ENCODE assay signal across 8 cellular contexts in the genomic region with DNA sequence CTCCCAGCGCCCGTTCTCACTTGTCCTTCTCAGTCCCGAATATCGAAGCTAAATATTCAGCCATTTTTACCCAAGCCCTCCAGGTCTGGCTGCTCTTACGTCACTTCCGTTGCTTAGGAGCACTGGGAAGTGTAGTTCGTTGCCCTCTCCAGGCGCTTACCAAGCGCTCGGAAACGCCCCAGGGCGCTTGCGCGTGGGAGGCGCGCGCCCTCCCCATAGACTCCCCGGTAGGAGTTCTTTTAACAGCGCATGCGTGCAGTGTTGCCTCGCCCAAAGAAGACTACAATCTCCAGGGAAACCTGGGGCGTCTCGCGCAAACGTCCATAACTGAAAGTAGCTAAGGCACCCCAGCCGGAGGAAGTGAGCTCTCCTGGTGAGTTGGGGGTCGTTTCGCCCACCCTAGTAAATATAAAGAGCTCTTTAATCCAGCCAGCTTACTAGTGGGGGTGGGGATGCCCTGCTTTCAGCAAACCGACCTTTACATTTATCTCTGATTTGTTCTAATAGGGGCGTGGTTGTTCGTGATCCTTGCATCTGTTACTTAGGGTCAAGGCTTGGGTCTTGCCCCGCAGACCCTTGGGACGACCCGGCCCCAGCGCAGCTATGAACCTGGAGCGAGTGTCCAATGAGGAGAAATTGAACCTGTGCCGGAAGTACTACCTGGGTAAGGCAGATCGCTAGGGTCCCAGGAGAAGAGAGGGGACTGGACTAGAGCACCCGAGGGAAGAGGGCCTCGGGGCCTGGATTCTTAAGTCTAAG. TPM values are rescaled to one million over a fixed set of nuclear protein-coding genes. Genes with fewer than 3 reads are reported as not detected.
DNase-seq lines count a peak whose midpoint lies in the region; ATAC-seq and TF ChIP-seq lines count a peak whose summit lies in the region.

A gene with protein sequence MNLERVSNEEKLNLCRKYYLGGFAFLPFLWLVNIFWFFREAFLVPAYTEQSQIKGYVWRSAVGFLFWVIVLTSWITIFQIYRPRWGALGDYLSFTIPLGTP (plus strand): TSS at position 324 of the 759 bp plus-strand sequence. CDS start 280 bp downstream, at position 604.
A gene with protein sequence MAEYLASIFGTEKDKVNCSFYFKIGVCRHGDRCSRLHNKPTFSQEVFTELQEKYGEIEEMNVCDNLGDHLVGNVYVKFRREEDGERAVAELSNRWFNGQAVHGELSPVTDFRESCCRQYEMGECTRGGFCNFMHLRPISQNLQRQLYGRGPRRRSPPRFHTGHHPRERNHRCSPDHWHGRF (minus strand): TSS at position 91 of the 759 bp plus-strand sequence. CDS start 27 bp downstream, at position 64.

- H3K27me3 ChIP-seq in neutrophil = no peaks in the 10 kb centered on the region

- peak within 1 kb of the TSS; percentile 96 for H3K27ac ChIP-seq in neutrophil

- H3K4me1 ChIP-seq in neutrophil (ENCODE audit: control insufficient read depth in 1 of 2, insufficient read depth in 1 of 2, low read depth in 1 of 2, low read length in 1 of 2) = peaks cover 68 to 76% of the 10 kb centered on the region in 2 experiments

- no peaks in the 10 kb centered on the region for H3K9me3 ChIP-seq in neutrophil

- peak; percentile 36 for ATAC-seq in HG02588 (IDR thresholded peaks at IDR 0.05; ENCODE audit: unreplicated experiment)
- peak; percentile 63 for ATAC-seq in SK-N-SH treated with all-trans-retinoic acid at 6 μM for 48 hours

- DNase-seq in GM03348 (ENCODE audit: low spot score) (peak; percentile 96), NCI-H1092 treated with DMSO at 0.1 percent for 48 hours (lab: John Stamatoyannopoulos, UW) (peak; percentile 96), germinal center (ENCODE audit: low spot score) (peak; percentile 92)
- DNase-seq in activated naive CD4-positive, alpha-beta T cell treated with anti-CD3 and anti-CD28 coated beads, Interleukin-2, amount 50 U/mL, for 16 hours = peak; percentile 95

- TF ChIP-seq CTCF in neutrophil (IDR thresholded peaks at IDR 0.05) (peak; percentile 72), subcutaneous adipose tissue (IDR thresholded peaks at IDR 0.05; ENCODE audit: low read depth) (no peak)

- peak within 1 kb of the TSS; percentile 74 to 83 for H3K4me3 ChIP-seq in neutrophil (ENCODE audit: low read depth in 1 of 2, low read length in 1 of 2)

- H3K36me3 ChIP-seq in neutrophil = no peaks in the 10 kb centered on the region

TF ChIP-seq in SK-N-SH treated with all-trans-retinoic acid at 6 μM for 48 hours, 23 proteins besides CTCF, POLR2A, EP300 and RAD21:
- no peak for TF ChIP-seq ZNF8 (CRISPR knock-in tag; IDR thresholded peaks at IDR 0.05)
- no peak for TF ChIP-seq ZFP3 (CRISPR knock-in tag; IDR thresholded peaks at IDR 0.05)
- no peak for TF ChIP-seq ISL1 (CRISPR knock-in tag; IDR thresholded peaks at IDR 0.05)
- no peak for TF ChIP-seq ESRRG (CRISPR knock-in tag; IDR thresholded peaks at IDR 0.05)
- TF ChIP-seq ZC3H10 (CRISPR knock-in tag; IDR thresholded peaks at IDR 0.05) = no peak
- TF ChIP-seq ZNF565 (CRISPR knock-in tag; conservative IDR thresholded peaks at IDR 0.05; ENCODE audit: low read depth) = no peak
- no peak for TF ChIP-seq TCF4 (CRISPR knock-in tag; IDR thresholded peaks at IDR 0.05; ENCODE audit: borderline replicate concordance)
- TF ChIP-seq, protein P1, sequence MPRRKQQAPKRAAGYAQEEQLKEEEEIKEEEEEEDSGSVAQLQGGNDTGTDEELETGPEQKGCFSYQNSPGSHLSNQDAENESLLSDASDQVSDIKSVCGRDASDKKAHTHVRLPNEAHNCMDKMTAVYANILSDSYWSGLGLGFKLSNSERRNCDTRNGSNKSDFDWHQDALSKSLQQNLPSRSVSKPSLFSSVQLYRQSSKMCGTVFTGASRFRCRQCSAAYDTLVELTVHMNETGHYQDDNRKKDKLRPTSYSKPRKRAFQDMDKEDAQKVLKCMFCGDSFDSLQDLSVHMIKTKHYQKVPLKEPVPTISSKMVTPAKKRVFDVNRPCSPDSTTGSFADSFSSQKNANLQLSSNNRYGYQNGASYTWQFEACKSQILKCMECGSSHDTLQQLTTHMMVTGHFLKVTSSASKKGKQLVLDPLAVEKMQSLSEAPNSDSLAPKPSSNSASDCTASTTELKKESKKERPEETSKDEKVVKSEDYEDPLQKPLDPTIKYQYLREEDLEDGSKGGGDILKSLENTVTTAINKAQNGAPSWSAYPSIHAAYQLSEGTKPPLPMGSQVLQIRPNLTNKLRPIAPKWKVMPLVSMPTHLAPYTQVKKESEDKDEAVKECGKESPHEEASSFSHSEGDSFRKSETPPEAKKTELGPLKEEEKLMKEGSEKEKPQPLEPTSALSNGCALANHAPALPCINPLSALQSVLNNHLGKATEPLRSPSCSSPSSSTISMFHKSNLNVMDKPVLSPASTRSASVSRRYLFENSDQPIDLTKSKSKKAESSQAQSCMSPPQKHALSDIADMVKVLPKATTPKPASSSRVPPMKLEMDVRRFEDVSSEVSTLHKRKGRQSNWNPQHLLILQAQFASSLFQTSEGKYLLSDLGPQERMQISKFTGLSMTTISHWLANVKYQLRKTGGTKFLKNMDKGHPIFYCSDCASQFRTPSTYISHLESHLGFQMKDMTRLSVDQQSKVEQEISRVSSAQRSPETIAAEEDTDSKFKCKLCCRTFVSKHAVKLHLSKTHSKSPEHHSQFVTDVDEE (CRISPR knock-in tag; IDR thresholded peaks at IDR 0.05) = no peak
- TF ChIP-seq ZNF70 (CRISPR knock-in tag; IDR thresholded peaks at IDR 0.05) = no peak
- no peak for TF ChIP-seq ARNTL (CRISPR knock-in tag; IDR thresholded peaks at IDR 0.05; ENCODE audit: borderline replicate concordance, low read depth)
- TF ChIP-seq, protein P2, sequence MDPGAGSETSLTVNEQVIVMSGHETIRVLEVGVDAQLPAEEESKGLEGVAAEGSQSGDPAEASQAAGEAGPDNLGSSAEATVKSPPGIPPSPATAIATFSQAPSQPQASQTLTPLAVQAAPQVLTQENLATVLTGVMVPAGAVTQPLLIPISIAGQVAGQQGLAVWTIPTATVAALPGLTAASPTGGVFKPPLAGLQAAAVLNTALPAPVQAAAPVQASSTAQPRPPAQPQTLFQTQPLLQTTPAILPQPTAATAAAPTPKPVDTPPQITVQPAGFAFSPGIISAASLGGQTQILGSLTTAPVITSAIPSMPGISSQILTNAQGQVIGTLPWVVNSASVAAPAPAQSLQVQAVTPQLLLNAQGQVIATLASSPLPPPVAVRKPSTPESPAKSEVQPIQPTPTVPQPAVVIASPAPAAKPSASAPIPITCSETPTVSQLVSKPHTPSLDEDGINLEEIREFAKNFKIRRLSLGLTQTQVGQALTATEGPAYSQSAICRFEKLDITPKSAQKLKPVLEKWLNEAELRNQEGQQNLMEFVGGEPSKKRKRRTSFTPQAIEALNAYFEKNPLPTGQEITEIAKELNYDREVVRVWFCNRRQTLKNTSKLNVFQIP (CRISPR knock-in tag; IDR thresholded peaks at IDR 0.05; ENCODE audit: borderline replicate concordance, low read depth) = no peak
- no peak for TF ChIP-seq OSR1 (CRISPR knock-in tag; IDR thresholded peaks at IDR 0.05)
- TF ChIP-seq ZFP30 (CRISPR knock-in tag; IDR thresholded peaks at IDR 0.05) = no peak
- no peak for TF ChIP-seq RARB (CRISPR knock-in tag; IDR thresholded peaks at IDR 0.05)
- TF ChIP-seq CSDC2 (CRISPR knock-in tag; IDR thresholded peaks at IDR 0.05) = no peak
- no peak for TF ChIP-seq GLIS3 (CRISPR knock-in tag; IDR thresholded peaks at IDR 0.05)
- no peak for TF ChIP-seq SNAI2 (CRISPR knock-in tag; IDR thresholded peaks at IDR 0.05)
- TF ChIP-seq PPARA (CRISPR knock-in tag; IDR thresholded peaks at IDR 0.05; ENCODE audit: borderline replicate concordance) = no peak
- TF ChIP-seq BACH2 (CRISPR knock-in tag; IDR thresholded peaks at IDR 0.05; ENCODE audit: borderline replicate concordance) = no peak
TF ChIP-seq in SK-N-SH treated with all-trans-retinoic acid at 6 μM for 48 hours: peak in this region for 0.

RNA-seq across cellular contexts. Expression of the first gene that starts in this region (rescaled TPM):
- total RNA-seq in subcutaneous adipose tissue = 10 to 100 TPM; 23.4 to 71.3 (median 35.7) TPM

RNA-seq across cellular contexts. Expression of the second gene that starts in this region (rescaled TPM):
- total RNA-seq in subcutaneous adipose tissue = 10 to 100 TPM; 14.8 to 30.5 (median 19.7) TPM

Comparison
In these comparisons a context has a peak if more than half of its experiments do, and no peak if none do; other contexts are left out.
1. Peak in every context shown above with its lines: DNase-seq, ATAC-seq, H3K4me3 ChIP-seq and H3K27ac ChIP-seq.